In genomic region chr6:89364586-89364985, GRCh38 we compare ENCODE assay signal across 25 cellular contexts. TPM values are rescaled to one million over a fixed set of nuclear protein-coding genes. Genes with fewer than 3 reads are reported as not detected.
A peak's percentile ranks its signal among the peaks of the same experiment; 100 is the strongest.
DNase-seq lines count a peak whose midpoint lies in the region; ATAC-seq, FAIRE-seq and TF ChIP-seq lines count a peak whose summit lies in the region.
"Had no signal": no experiment of that assay in that cellular context is flagged by ENCODE, and none has a peak within 500 bp of the region (broad histone marks: within the 10 kb centered on the region; RNA-seq: fewer than 3 reads in every experiment).

No MANE protein-coding gene starts in this region.

- no peak overlapping the region for H3K4me3 ChIP-seq in OCI-LY7 (ENCODE audit: low read depth, low read length, poor library complexity, severe bottlenecking)

- no peak for DNase-seq in CD4-positive, alpha-beta T cell
- DNase-seq in GM19239 (ENCODE audit: insufficient read length, low spot score) (no peak), OCI-LY7 (ENCODE audit: low spot score) (no peak), lung microvascular endothelial cell (ENCODE audit: low read depth in 2 of 2) (peak; percentile 52 to 69), RKO (ENCODE audit: low spot score) (no peak)
- DNase-seq in activated T-helper 1 cell treated with anti-CD3 and anti-CD28 coated beads, Interleukin-12 subunit alpha, Interleukin-12 subunit beta, Interleukin-2, Interleukin-4 antibody, amounts not matched to agents 30 ng/mL and 10 ng/mL and 1 ng/mL, durations not matched to agents 14 hours and 24 hours and 36 hours (ENCODE audit: low spot score) = no peak
- no peak for DNase-seq in activated T-cell treated with anti-CD3 and anti-CD28 coated beads, Interleukin-2, amount 50 U/mL, for 48 hours
- DNase-seq: DMS79; IMR-90; Karpas-422; NCI-H1105; NCI-H2081; NCI-H2171 treated with DMSO at 0.1 percent for 48 hours; NCI-H446; NCI-H526 treated with DMSO at 0.1 percent for 48 hours; NK-92 treated with Interleukin-12 subunit alpha and Interleukin-12 subunit beta, amount 100 ng/mL, for 24 hours; OCI-M1; SHP77 treated with DMSO at 0.1 percent for 48 hours; SK-N-SH; T-cell had no signal

- no peaks in the 10 kb centered on the region for H4K20me1 ChIP-seq in OCI-LY7 (ENCODE audit: insufficient read depth, low read length)

- intact Hi-C loops in CD4-positive, alpha-beta T cell (cut with DNase I, micrococcal nuclease) = loop anchor here in 1 of 2 experiments (2.0 kb wide), 1 partner anchor 14 kb away; no protein-coding TSS in a partner anchor
- intact Hi-C loops in OCI-LY7 (cut with micrococcal nuclease; ENCODE audit: unreplicated experiment) = no loop called here
- intact Hi-C loops in activated T-helper 1 cell treated with anti-CD3 and anti-CD28 coated beads, Interleukin-12 subunit alpha, Interleukin-12 subunit beta, Interleukin-2, Interleukin-4 antibody, amounts not matched to agents 30 ng/mL and 10 ng/mL and 1 ng/mL, durations not matched to agents 14 hours and 24 hours and 36 hours (cut with micrococcal nuclease) = no loop called here

- no peaks in the 10 kb centered on the region for H3K9me3 ChIP-seq in CD4-positive, alpha-beta T cell (ENCODE audit: control insufficient read depth, low read length)
- H3K9me3 ChIP-seq in OCI-LY7 (ENCODE audit: low read length) = no peaks in the 10 kb centered on the region; the same call in 1 of the 2 replicates
- H3K9me3 ChIP-seq: SK-N-SH had no signal

- H3K36me3 ChIP-seq in OCI-LY7 (ENCODE audit: insufficient read depth, low read length) = peaks cover 12% of the 10 kb centered on the region; the same call in 1 of the 2 replicates

- H3K4me3 Mint-ChIP-seq in CD4-positive, alpha-beta T cell = no peak overlapping the region
- H3K4me3 Mint-ChIP-seq in activated T-helper 1 cell treated with anti-CD3 and anti-CD28 coated beads, Interleukin-12 subunit alpha, Interleukin-12 subunit beta, Interleukin-2, Interleukin-4 antibody, amounts not matched to agents 30 ng/mL and 10 ng/mL and 1 ng/mL, durations not matched to agents 14 hours and 24 hours and 36 hours = no peak overlapping the region
- H3K4me3 Mint-ChIP-seq: T-cell had no signal

- no peaks in the 10 kb centered on the region for H3K27me3 Mint-ChIP-seq in CD4-positive, alpha-beta T cell
- H3K27me3 Mint-ChIP-seq in activated T-helper 1 cell treated with anti-CD3 and anti-CD28 coated beads, Interleukin-12 subunit alpha, Interleukin-12 subunit beta, Interleukin-2, Interleukin-4 antibody, amounts not matched to agents 30 ng/mL and 10 ng/mL and 1 ng/mL, durations not matched to agents 14 hours and 24 hours and 36 hours (ENCODE audit: insufficient read depth) = peaks cover 1% of the 10 kb centered on the region
- H3K27me3 Mint-ChIP-seq: T-cell had no signal

- H3K27me3 ChIP-seq in CD4-positive, alpha-beta T cell (ENCODE audit: control insufficient read depth, insufficient read depth, low read length) = no peaks in the 10 kb centered on the region

- peak; percentile 92 for FAIRE-seq in GM19239 (lab: Jason Lieb, UNC)
- FAIRE-seq: HTR-8/SVneo had no signal

- peak overlapping the region; percentile 36 for H3K27ac Mint-ChIP-seq in CD4-positive, alpha-beta T cell
- no peak overlapping the region for H3K27ac Mint-ChIP-seq in activated T-helper 1 cell treated with anti-CD3 and anti-CD28 coated beads, Interleukin-12 subunit alpha, Interleukin-12 subunit beta, Interleukin-2, Interleukin-4 antibody, amounts not matched to agents 30 ng/mL and 10 ng/mL and 1 ng/mL, durations not matched to agents 14 hours and 24 hours and 36 hours
- H3K27ac Mint-ChIP-seq: T-cell had no signal

- peaks cover 33% of the 10 kb centered on the region for H3K4me1 Mint-ChIP-seq in CD4-positive, alpha-beta T cell (ENCODE audit: low read depth)
- peaks cover 49% of the 10 kb centered on the region for H3K4me1 Mint-ChIP-seq in activated T-helper 1 cell treated with anti-CD3 and anti-CD28 coated beads, Interleukin-12 subunit alpha, Interleukin-12 subunit beta, Interleukin-2, Interleukin-4 antibody, amounts not matched to agents 30 ng/mL and 10 ng/mL and 1 ng/mL, durations not matched to agents 14 hours and 24 hours and 36 hours (ENCODE audit: low read depth)

- H3K36me3 Mint-ChIP-seq in CD4-positive, alpha-beta T cell (ENCODE audit: low read depth) = no peaks in the 10 kb centered on the region
- H3K36me3 Mint-ChIP-seq in activated T-helper 1 cell treated with anti-CD3 and anti-CD28 coated beads, Interleukin-12 subunit alpha, Interleukin-12 subunit beta, Interleukin-2, Interleukin-4 antibody, amounts not matched to agents 30 ng/mL and 10 ng/mL and 1 ng/mL, durations not matched to agents 14 hours and 24 hours and 36 hours (ENCODE audit: low read depth) = peaks cover 3% of the 10 kb centered on the region

- CTCF ChIA-PET in CD4-positive, alpha-beta T cell (lab: Charles Lee) = interaction anchor here (0.8 to 1.2 kb wide), 2 partner anchors 16 to 17 kb away, joined by 3 read pairs; no protein-coding TSS in a partner anchor
- CTCF ChIA-PET in OCI-LY7 (lab: Charles Lee; ENCODE audit: unreplicated experiment) = no interaction called here

- no peak overlapping the region for H3K27ac ChIP-seq in CD4-positive, alpha-beta T cell (ENCODE audit: low read depth, low read length)
- H3K27ac ChIP-seq in OCI-LY7 (ENCODE audit: low read depth, low read length, poor library complexity, severe bottlenecking) = peak overlapping the region; percentile 24
- H3K27ac ChIP-seq: C4-2B had no signal

- no peaks in the 10 kb centered on the region for H3K9me3 Mint-ChIP-seq in CD4-positive, alpha-beta T cell
- no peaks in the 10 kb centered on the region for H3K9me3 Mint-ChIP-seq in activated T-helper 1 cell treated with anti-CD3 and anti-CD28 coated beads, Interleukin-12 subunit alpha, Interleukin-12 subunit beta, Interleukin-2, Interleukin-4 antibody, amounts not matched to agents 30 ng/mL and 10 ng/mL and 1 ng/mL, durations not matched to agents 14 hours and 24 hours and 36 hours
- H3K9me3 Mint-ChIP-seq: T-cell had no signal

- no TSS peak for BruUV-seq in OCI-LY7 (replicated peaks; lab: Mats Ljungman, UMichigan)

- POLR2A ChIA-PET in CD4-positive, alpha-beta T cell (lab: Charles Lee) = interaction anchor here (1.0 to 1.4 kb wide), 2 partner anchors 13 to 284 kb away, joined by 3 to 10 read pairs; partner anchors contain the start of genes PNRC1 and UBE2J1
- POLR2A ChIA-PET in OCI-LY7 (lab: Charles Lee) = interaction anchor here (0.6 to 11.1 kb wide), 6 partner anchors 12 to 47 kb away, joined by 3 to 242 read pairs (median 4); partner anchors contain the start of gene UBE2J1

- H3K4me1 ChIP-seq in OCI-LY7 (ENCODE audit: insufficient read depth, low read length, poor library complexity, severe bottlenecking) = peaks cover 85% of the 10 kb centered on the region

- H3K79me2 ChIP-seq in OCI-LY7 (ENCODE audit: insufficient read depth, low read depth, low read length) = no peaks in the 10 kb centered on the region

- no peak overlapping the region; the same call in 1 of the 2 replicates for H2AFZ ChIP-seq in OCI-LY7 (ENCODE audit: low read length)

- peak overlapping the region; percentile 9 for H3K4me2 ChIP-seq in OCI-LY7 (ENCODE audit: low read length)
- H3K4me2 ChIP-seq: SK-N-SH had no signal

- H3K9me2 ChIP-seq in OCI-LY7 (ENCODE audit: insufficient read depth, low read length) = no peaks in the 10 kb centered on the region
- H3K9me2 ChIP-seq: SK-N-SH had no signal

- no peak for ATAC-seq in CD4-positive, alpha-beta T cell (ENCODE audit: poor library complexity)
- no peak for ATAC-seq in GM18858 (IDR thresholded peaks at IDR 0.05; ENCODE audit: unreplicated experiment)

- no peak for TF ChIP-seq CTCF in CD4-positive, alpha-beta T cell (IDR thresholded peaks at IDR 0.05)
- no peak for TF ChIP-seq CTCF in OCI-LY7 (conservative IDR thresholded peaks at IDR 0.05; ENCODE audit: low read length)

RNA-seq across cellular contexts. Expression of gene UBE2J1, which starts 12.1 kb away (rescaled TPM):
- 10 to 100 TPM; 34.7 to 34.9 TPM for total RNA-seq in CD4-positive, alpha-beta T cell
- 117 and 123 TPM in 2 replicates for total RNA-seq in OCI-LY7 (2014; rRNA removed; shearing (Covaris generic))
- total RNA-seq in OCI-LY7 (2022) = 243 and 265 TPM in 2 replicates
- 45.2 and 55.8 TPM in 2 replicates for total RNA-seq in lung microvascular endothelial cell
- total RNA-seq in activated T-helper 1 cell treated with anti-CD3 and anti-CD28 coated beads, Interleukin-12 subunit alpha, Interleukin-12 subunit beta, Interleukin-2, Interleukin-4 antibody, amounts not matched to agents 30 ng/mL and 10 ng/mL and 1 ng/mL, durations not matched to agents 14 hours and 24 hours and 36 hours = 38.1 and 40.5 TPM in 2 replicates

RNA-seq across cellular contexts. Expression of gene RRAGD, which starts 47.5 kb away (rescaled TPM):
- 10 to 100 TPM in 1 of 2 experiments, 1 to 10 TPM in 1; 9.0 to 10.2 TPM for total RNA-seq in CD4-positive, alpha-beta T cell
- 6.2 and 6.5 TPM in 2 replicates for total RNA-seq in OCI-LY7 (2014; rRNA removed; shearing (Covaris generic))
- total RNA-seq in OCI-LY7 (2022) = 12.9 and 17.6 TPM in 2 replicates
- 0.22 and 0.60 TPM in 2 replicates for total RNA-seq in lung microvascular endothelial cell
- total RNA-seq in activated T-helper 1 cell treated with anti-CD3 and anti-CD28 coated beads, Interleukin-12 subunit alpha, Interleukin-12 subunit beta, Interleukin-2, Interleukin-4 antibody, amounts not matched to agents 30 ng/mL and 10 ng/mL and 1 ng/mL, durations not matched to agents 14 hours and 24 hours and 36 hours = 7.8 and 10.1 TPM in 2 replicates
- total RNA-seq: IMR-90 had no signal

RNA-seq across cellular contexts. Expression of gene GABRR2, which starts 49.5 kb away (rescaled TPM):
- under 1 TPM; 0.47 to 0.49 TPM for total RNA-seq in CD4-positive, alpha-beta T cell
- 5.2 and 7.8 TPM in 2 replicates for total RNA-seq in OCI-LY7 (2014; rRNA removed; shearing (Covaris generic))
- total RNA-seq in OCI-LY7 (2022) = 6.7 and 7.0 TPM in 2 replicates
- total RNA-seq in lung microvascular endothelial cell = 0.22 and 0.40 TPM in 2 replicates
- total RNA-seq in activated T-helper 1 cell treated with anti-CD3 and anti-CD28 coated beads, Interleukin-12 subunit alpha, Interleukin-12 subunit beta, Interleukin-2, Interleukin-4 antibody, amounts not matched to agents 30 ng/mL and 10 ng/mL and 1 ng/mL, durations not matched to agents 14 hours and 24 hours and 36 hours = 0.88 and 1.0 TPM in 2 replicates
- total RNA-seq: G401, IMR-90, RPMI7951 had no signal

Comparison
In these comparisons a context has a peak if more than half of its experiments do, and no peak if none do; other contexts are left out.
1. DNase-seq: peak in lung microvascular endothelial cell (2 of 2); none in CD4-positive, alpha-beta T cell (0 of 10), GM19239 (single experiment), OCI-LY7 (single experiment), activated T-helper 1 cell treated with anti-CD3 and anti-CD28 coated beads, Interleukin-12 subunit alpha, Interleukin-12 subunit beta, Interleukin-2, Interleukin-4 antibody, amounts not matched to agents 30 ng/mL and 10 ng/mL and 1 ng/mL, durations not matched to agents 14 hours and 24 hours and 36 hours (single experiment), RKO (single experiment) and activated T-cell treated with anti-CD3 and anti-CD28 coated beads, Interleukin-2, amount 50 U/mL, for 48 hours (0 of 2).